ENCODE assay signal across 8 cellular contexts in the genomic region with DNA sequence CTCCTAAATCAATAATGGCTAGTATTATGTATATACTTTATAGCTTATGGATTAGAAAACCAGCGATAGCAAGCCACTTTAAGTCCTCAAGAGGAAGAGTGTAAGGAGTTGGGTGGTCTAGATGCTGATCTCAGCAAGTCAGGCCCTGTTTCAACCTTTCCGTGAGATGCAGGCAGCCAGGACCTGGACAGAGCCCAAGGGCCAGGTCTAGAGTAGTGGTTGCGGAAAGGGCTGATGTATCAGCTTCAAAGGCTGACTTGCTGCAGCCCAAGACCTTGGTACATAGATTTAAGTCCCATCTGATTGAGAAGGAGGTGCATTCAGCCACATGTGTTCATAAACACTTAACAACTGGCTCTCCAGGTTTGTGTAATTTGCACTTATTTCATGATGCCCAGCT. TPM values are rescaled to one million over a fixed set of nuclear protein-coding genes. Genes with fewer than 3 reads are reported as not detected.
DNase-seq lines count a peak whose midpoint lies in the region; ATAC-seq and TF ChIP-seq lines count a peak whose summit lies in the region.
"Had no signal": no experiment of that assay in that cellular context is flagged by ENCODE, and none has a peak within 500 bp of the region (broad histone marks: within the 10 kb centered on the region; RNA-seq: fewer than 3 reads in every experiment).

No MANE protein-coding gene starts in this region.

- H3K27ac ChIP-seq in DND-41 (ENCODE audit: low read length) (peak overlapping the region; percentile 75), MM.1S (ENCODE audit: low read length) (peak overlapping the region; percentile 99; the same call in 1 of the 2 replicates), gastrocnemius medialis (peak overlapping the region in 3 of 4 donors; percentile 6 to 49 (median 48))

- no peak overlapping the region for H3K4me3 ChIP-seq in DND-41 (ENCODE audit: low read depth in 1 of 2, low read length in 2 of 2)
- no peak overlapping the region for H3K4me3 ChIP-seq in MM.1S (ENCODE audit: low read length)
- no peak overlapping the region for H3K4me3 ChIP-seq in gastrocnemius medialis

- peaks cover 95% of the 10 kb centered on the region for H3F3A ChIP-seq in MM.1S (ENCODE audit: insufficient read depth, low read length)

- H3K27me3 Mint-ChIP-seq in dendritic cell treated with granulocyte-macrophage colony-stimulating factor and Interleukin-4, amounts not matched to agents 40 ng/mL and 50 ng/mL, for 4 days = no peaks in the 10 kb centered on the region
- H3K27me3 Mint-ChIP-seq in nephron progenitor cell (ENCODE audit: low read depth, poor library complexity) = peaks cover 19% of the 10 kb centered on the region

- H4K20me1 ChIP-seq in DND-41 (ENCODE audit: insufficient read depth, low read length) (peaks cover 72% of the 10 kb centered on the region), MM.1S (ENCODE audit: insufficient read depth, low read length) (no peaks in the 10 kb centered on the region)

- H3K4me1 Mint-ChIP-seq in dendritic cell treated with granulocyte-macrophage colony-stimulating factor and Interleukin-4, amounts not matched to agents 40 ng/mL and 50 ng/mL, for 4 days (ENCODE audit: low read depth) = peaks cover 99% of the 10 kb centered on the region
- H3K4me1 Mint-ChIP-seq in nephron progenitor cell = peaks cover 88% of the 10 kb centered on the region

- H3K4me2 ChIP-seq in DND-41 (ENCODE audit: insufficient read depth, low read length) (peak overlapping the region; percentile 71; the same call in 1 of the 2 replicates), MM.1S (ENCODE audit: low read depth, low read length) (peak overlapping the region; percentile 71)

- H3K9me2 ChIP-seq in MM.1S (replicated peaks; ENCODE audit: insufficient read depth, low read length) = no peaks in the 10 kb centered on the region

- no peak for DNase-seq in DND-41
- no peak for DNase-seq in MM.1S
- DNase-seq in gastrocnemius medialis = no peak
- DNase-seq in mucosa of gallbladder (ENCODE audit: low spot score) = no peak
- DNase-seq in nephron progenitor cell = no peak
- no peak for DNase-seq in amygdala (lab: John Stamatoyannopoulos, UW)
- DNase-seq: NCI-H510A had no signal

- in situ Hi-C loops in gastrocnemius medialis (cut with MboI; ENCODE audit: low sequenced_read_pairs in 4 of 4) = no loop called here

- peaks cover 68% of the 10 kb centered on the region for H3K36me3 Mint-ChIP-seq in dendritic cell treated with granulocyte-macrophage colony-stimulating factor and Interleukin-4, amounts not matched to agents 40 ng/mL and 50 ng/mL, for 4 days (ENCODE audit: low read depth)
- no peaks in the 10 kb centered on the region for H3K36me3 Mint-ChIP-seq in nephron progenitor cell (ENCODE audit: low read depth)

- no peak for TF ChIP-seq CTCF in DND-41 (IDR thresholded peaks at IDR 0.05; ENCODE audit: borderline replicate concordance, extremely low read depth, low read length, poor library complexity, severe bottlenecking)
- no peak for TF ChIP-seq CTCF in MM.1S (IDR thresholded peaks at IDR 0.05; ENCODE audit: low read length)
- no peak for TF ChIP-seq CTCF in gastrocnemius medialis (IDR thresholded peaks at IDR 0.05 in 4 of 5, conservative IDR thresholded peaks at IDR 0.05 in 1 of 5)
- TF ChIP-seq CTCF in nephron progenitor cell (IDR thresholded peaks at IDR 0.05) = no peak

- no peak for TF ChIP-seq POLR2A in gastrocnemius medialis (IDR thresholded peaks at IDR 0.05)

- H3K9ac ChIP-seq in DND-41 (ENCODE audit: low read depth, low read length) (no peak overlapping the region), MM.1S (ENCODE audit: low read length) (no peak overlapping the region)

- H2AFZ ChIP-seq in DND-41 (ENCODE audit: low read depth, low read length) (no peak overlapping the region), MM.1S (ENCODE audit: low read length) (no peak overlapping the region)

- H3K36me3 ChIP-seq in DND-41 (ENCODE audit: insufficient read depth, low read length) = peaks cover 21% of the 10 kb centered on the region
- no peaks in the 10 kb centered on the region for H3K36me3 ChIP-seq in MM.1S (replicated peaks; ENCODE audit: insufficient read depth, low read length)
- H3K36me3 ChIP-seq in gastrocnemius medialis = no peaks in the 10 kb centered on the region

- H3K27me3 ChIP-seq in DND-41 (ENCODE audit: insufficient read depth, low read length, poor library complexity) (no peaks in the 10 kb centered on the region), MM.1S (replicated peaks; ENCODE audit: insufficient read depth, low read length) (no peaks in the 10 kb centered on the region), gastrocnemius medialis (no peaks in the 10 kb centered on the region)

- ATAC-seq in DND-41 (ENCODE audit: insufficient read depth, low read depth) (no peak), gastrocnemius medialis (no peak)

- no peak overlapping the region for H3K4me3 Mint-ChIP-seq in dendritic cell treated with granulocyte-macrophage colony-stimulating factor and Interleukin-4, amounts not matched to agents 40 ng/mL and 50 ng/mL, for 4 days
- no peak overlapping the region for H3K4me3 Mint-ChIP-seq in nephron progenitor cell

- H3K4me1 ChIP-seq in DND-41 (ENCODE audit: insufficient read depth, low read length) (peaks cover 78% of the 10 kb centered on the region), MM.1S (ENCODE audit: low read length) (peaks cover 92% of the 10 kb centered on the region), gastrocnemius medialis (peaks cover 10 to 26% of the 10 kb centered on the region in 2 donors)

- H3K9me3 ChIP-seq in DND-41 (ENCODE audit: insufficient read depth, low read length, severe bottlenecking) (no peaks in the 10 kb centered on the region), MM.1S (replicated peaks; ENCODE audit: insufficient read depth, low read length) (no peaks in the 10 kb centered on the region), gastrocnemius medialis (no peaks in the 10 kb centered on the region)

- intact Hi-C loops in dendritic cell treated with granulocyte-macrophage colony-stimulating factor and Interleukin-4, amounts not matched to agents 40 ng/mL and 50 ng/mL, for 4 days (cut with micrococcal nuclease) = no loop called here
- intact Hi-C loops in gastrocnemius medialis (cut with DNase I; ENCODE audit: low total_unique reads) = no loop called here

- peak overlapping the region; percentile 95 for H3K27ac Mint-ChIP-seq in dendritic cell treated with granulocyte-macrophage colony-stimulating factor and Interleukin-4, amounts not matched to agents 40 ng/mL and 50 ng/mL, for 4 days
- H3K27ac Mint-ChIP-seq in nephron progenitor cell = no peak overlapping the region

- H3K79me2 ChIP-seq in DND-41 (ENCODE audit: insufficient read depth, low read length) = peaks cover 88% of the 10 kb centered on the region
- H3K79me2 ChIP-seq in MM.1S (ENCODE audit: low read length) = peaks cover 82% of the 10 kb centered on the region

- H3K9me3 Mint-ChIP-seq in dendritic cell treated with granulocyte-macrophage colony-stimulating factor and Interleukin-4, amounts not matched to agents 40 ng/mL and 50 ng/mL, for 4 days = no peaks in the 10 kb centered on the region
- H3K9me3 Mint-ChIP-seq in nephron progenitor cell = no peaks in the 10 kb centered on the region

RNA-seq across cellular contexts. Expression of gene FLI1, which starts 33.4 kb away (rescaled TPM):
- total RNA-seq in gastrocnemius medialis (10 to 100 TPM in 2 of 4 donors, 1 to 10 TPM in 2; 8.4 to 16.5 (median 10.1) TPM), mucosa of gallbladder (20.7 TPM)

Comparison
In these comparisons a context has a peak if more than half of its experiments do, and no peak if none do; other contexts are left out.
1. H3K27ac ChIP-seq: peak in every context shown above with its lines; median percentile 99 in MM.1S; 75 in DND-41; 48 in gastrocnemius medialis.